Comparison of ENCODE assay signal across 1 cellular context in the genomic region with DNA sequence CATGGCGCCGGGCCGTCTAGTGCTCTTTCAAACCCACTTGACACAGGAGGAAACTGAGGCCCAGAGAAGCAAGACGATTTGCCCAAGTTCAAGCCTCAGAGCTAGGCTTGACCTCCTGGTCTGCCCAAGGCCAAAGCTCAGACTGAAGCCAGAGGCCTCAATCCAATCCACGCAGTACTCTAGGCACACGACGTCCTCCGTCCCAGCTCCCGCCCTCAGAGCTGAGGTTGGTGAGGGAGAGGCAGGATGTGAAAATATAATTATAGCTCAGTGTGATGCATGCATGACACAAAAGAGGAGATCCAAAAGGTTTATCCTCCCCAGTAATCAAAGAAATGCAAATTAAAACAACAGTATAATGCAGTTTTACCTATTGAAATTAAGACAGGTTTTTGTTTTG.
TF ChIP-seq lines count a peak whose summit lies in the region.

No MANE protein-coding gene starts in this region.

TF ChIP-seq in H1, 55 proteins besides CTCF, POLR2A, EP300 and RAD21:
- no peak for TF ChIP-seq TBP (IDR thresholded peaks at IDR 0.05; ENCODE audit: low read depth, low read length)
- no peak for TF ChIP-seq BRCA1 (IDR thresholded peaks at IDR 0.05; ENCODE audit: low read depth, low read length)
- no peak for TF ChIP-seq SP1 (IDR thresholded peaks at IDR 0.05; ENCODE audit: low read depth, low read length)
- TF ChIP-seq SRF (IDR thresholded peaks at IDR 0.05; ENCODE audit: low read depth, low read length) = no peak
- TF ChIP-seq POU5F1 (IDR thresholded peaks at IDR 0.05; ENCODE audit: low read depth, low read length) = no peak
- TF ChIP-seq NANOG (IDR thresholded peaks at IDR 0.05; ENCODE audit: insufficient read depth, low read depth, low read length, poor library complexity, severe bottlenecking) = no peak
- no peak for TF ChIP-seq EZH2 (IDR thresholded peaks at IDR 0.05; ENCODE audit: low read depth, low read length, severe bottlenecking)
- TF ChIP-seq E2F6 (IDR thresholded peaks at IDR 0.05) = peak; percentile 63
- TF ChIP-seq POLR2AphosphoS5 (IDR thresholded peaks at IDR 0.05; ENCODE audit: low read depth, low read length) = no peak
- TF ChIP-seq HDAC6 (IDR thresholded peaks at IDR 0.05; ENCODE audit: low read depth, low read length) = no peak
- TF ChIP-seq JUND (IDR thresholded peaks at IDR 0.05; ENCODE audit: low read length) = no peak
- TF ChIP-seq TEAD4 (IDR thresholded peaks at IDR 0.05; ENCODE audit: low read depth, low read length) = no peak
- TF ChIP-seq, protein P1, sequence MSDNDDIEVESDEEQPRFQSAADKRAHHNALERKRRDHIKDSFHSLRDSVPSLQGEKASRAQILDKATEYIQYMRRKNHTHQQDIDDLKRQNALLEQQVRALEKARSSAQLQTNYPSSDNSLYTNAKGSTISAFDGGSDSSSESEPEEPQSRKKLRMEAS (IDR thresholded peaks at IDR 0.05) = 0 out of 2 replicates have a peak, but pooled peaks have one; percentile 19
